8 cellular contexts compared by ENCODE assay signal in genomic region chr4:48578132-48578964, GRCh38.
DNase-seq lines count a peak whose midpoint lies in the region; ATAC-seq and TF ChIP-seq lines count a peak whose summit lies in the region.

No MANE protein-coding gene starts in this region.

- H3K27ac ChIP-seq in ascending aorta, result no peak overlapping the region
- no peak overlapping the region for H3K27ac ChIP-seq in hepatocyte
- no peak overlapping the region for H3K27ac ChIP-seq in gastrocnemius medialis

- H4K20me1 ChIP-seq in hepatocyte (ENCODE audit: insufficient read depth, poor library complexity, severe bottlenecking), result no peaks in the 10 kb centered on the region

- TF ChIP-seq POLR2A in gastrocnemius medialis (IDR thresholded peaks at IDR 0.05), result no peak

- H3K9me3 ChIP-seq in ascending aorta (no peaks in the 10 kb centered on the region), hepatocyte (ENCODE audit: low read depth) (no peaks in the 10 kb centered on the region), gastrocnemius medialis (no peaks in the 10 kb centered on the region)

- in situ Hi-C loops in SK-MEL-5 (cut with HindIII; ENCODE audit: low pct_unique_long_range_greater_than_20kb, low sequenced_read_pairs), result no loop called here
- in situ Hi-C loops in gastrocnemius medialis (cut with MboI; ENCODE audit: low sequenced_read_pairs in 4 of 4), result loop anchor here in 3 of 4 donors (5.0 to 10.0 kb wide), 2 partner anchors 106 to 384 kb away; no protein-coding TSS in a partner anchor

- DNase-seq in GM10266 (ENCODE audit: extremely low spot score) (peak; percentile 32), H4 (ENCODE audit: low spot score) (peak; percentile 71), M059J (ENCODE audit: low read depth) (peak; percentile 66), SK-MEL-5 (ENCODE audit: low read depth, low spot score) (peak; percentile 77), ascending aorta (ENCODE audit: low spot score in 2 of 2) (peak in 1 of 2 donors; percentile 77), hepatocyte (ENCODE audit: low spot score) (peak; percentile 82), gastrocnemius medialis (peak in 1 of 2 donors; percentile 34), cortex of kidney (lab: John Stamatoyannopoulos, UW) (no peak)

- H3K4me1 ChIP-seq in ascending aorta, result no peaks in the 10 kb centered on the region
- no peaks in the 10 kb centered on the region for H3K4me1 ChIP-seq in hepatocyte (ENCODE audit: insufficient read depth)
- no peaks in the 10 kb centered on the region for H3K4me1 ChIP-seq in gastrocnemius medialis

- ATAC-seq in gastrocnemius medialis, result peak; percentile 83 to 93

- no peak overlapping the region for H3K4me2 ChIP-seq in hepatocyte

- H3K79me2 ChIP-seq in hepatocyte, result no peaks in the 10 kb centered on the region

- H3K9me2 ChIP-seq in hepatocyte (replicated peaks; ENCODE audit: insufficient read depth), result no peaks in the 10 kb centered on the region

- H3K27me3 ChIP-seq in ascending aorta, result no peaks in the 10 kb centered on the region
- H3K27me3 ChIP-seq in hepatocyte, result no peaks in the 10 kb centered on the region
- no peaks in the 10 kb centered on the region for H3K27me3 ChIP-seq in gastrocnemius medialis

- intact Hi-C loops in ascending aorta (cut with DNase I), result loop anchor here (1.0 to 5.0 kb wide), 4 partner anchors 204 to 385 kb away; partner anchors contain the start of genes FRYL, OCIAD1 and OCIAD2
- intact Hi-C loops in gastrocnemius medialis (cut with DNase I; ENCODE audit: low total_unique reads), result loop anchor here (1.0 to 5.0 kb wide), 4 partner anchors 104 to 385 kb away; partner anchors contain the start of gene OCIAD1

- peaks cover 22 to 51% of the 10 kb centered on the region in 2 donors for H3K36me3 ChIP-seq in ascending aorta
- no peaks in the 10 kb centered on the region for H3K36me3 ChIP-seq in hepatocyte (replicated peaks; ENCODE audit: insufficient read depth, low read depth)
- peaks cover 0 to 42% of the 10 kb centered on the region in 2 donors for H3K36me3 ChIP-seq in gastrocnemius medialis

- H3K4me3 ChIP-seq in ascending aorta (no peak overlapping the region), hepatocyte (no peak overlapping the region), gastrocnemius medialis (no peak overlapping the region)

- H2AFZ ChIP-seq in hepatocyte, result no peak overlapping the region

- TF ChIP-seq CTCF in GM10266 (IDR thresholded peaks at IDR 0.05; ENCODE audit: control insufficient read depth, insufficient read depth, low read depth, missing control alignments) (peak; percentile 86), ascending aorta (IDR thresholded peaks at IDR 0.05) (peak; percentile 70 to 87 (median 70)), hepatocyte (IDR thresholded peaks at IDR 0.05; ENCODE audit: poor library complexity) (peak; percentile 78), gastrocnemius medialis (IDR thresholded peaks at IDR 0.05 in 4 of 5, conservative IDR thresholded peaks at IDR 0.05 in 1 of 5) (peak; percentile 78 to 89 (median 83))

- WGBS in hepatocyte (ENCODE audit: low lambda C conversion rate, missing lambda C conversion rate), result 20% methylated on average over 3 of the region's 3 CpGs
